In the genomic region with DNA sequence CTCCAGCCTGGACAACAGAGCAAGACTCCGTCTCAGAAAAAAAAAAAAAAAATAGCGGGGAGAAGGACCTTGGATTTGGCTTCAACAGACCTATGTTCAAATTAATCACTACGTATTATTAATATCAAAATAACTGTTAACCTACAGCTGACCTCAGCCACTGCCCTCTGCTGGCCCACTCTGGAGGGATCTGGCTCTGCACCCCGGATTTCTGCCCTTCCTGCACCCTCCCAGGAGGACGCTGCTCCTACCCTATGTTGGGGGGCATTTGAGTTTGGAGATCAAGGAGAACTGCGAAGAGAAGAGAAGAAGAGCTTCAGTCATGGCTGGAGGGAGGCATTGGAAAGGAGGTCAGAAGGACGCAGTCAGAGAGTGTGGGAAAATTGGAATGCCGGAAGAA, we compare ENCODE assay signal across 20 cellular contexts.
A peak's percentile ranks its signal among the peaks of the same experiment; 100 is the strongest.
DNase-seq lines count a peak whose midpoint lies in the region; ATAC-seq, FAIRE-seq and TF ChIP-seq lines count a peak whose summit lies in the region.
"Had no signal": no experiment of that assay in that cellular context is flagged by ENCODE, and none has a peak within 500 bp of the region (broad histone marks: within the 10 kb centered on the region; RNA-seq: fewer than 3 reads in every experiment).

No MANE protein-coding gene starts in this region.

- H3K36me3 ChIP-seq in ascending aorta = no peaks in the 10 kb centered on the region
- H3K36me3 ChIP-seq in kidney (ENCODE audit: control insufficient read depth in 1 of 2, insufficient read depth in 2 of 2, low read length in 2 of 2) = no peaks in the 10 kb centered on the region
- no peaks in the 10 kb centered on the region for H3K36me3 ChIP-seq in ovary
- no peaks in the 10 kb centered on the region for H3K36me3 ChIP-seq in vagina
- H3K36me3 ChIP-seq: sigmoid colon had no signal

- TF ChIP-seq EP300 in ovary (IDR thresholded peaks at IDR 0.05) = no peak

- no peak for DNase-seq in AG04449 (ENCODE audit: low read depth, low spot score)
- DNase-seq in GM13977 (ENCODE audit: low spot score) = no peak
- peak in 1 of 2 donors; percentile 55 for DNase-seq in ascending aorta (ENCODE audit: low spot score in 2 of 2)
- no peak for DNase-seq in kidney
- no peak for DNase-seq in ovary
- DNase-seq in vagina (ENCODE audit: extremely low spot score in 2 of 2) = no peak
- DNase-seq in medulla oblongata (ENCODE audit: extremely low spot score) = no peak
- DNase-seq: activated CD8-positive, alpha-beta T cell treated with anti-CD3 and anti-CD28 coated beads for 36 hours; Calu3; central memory CD4-positive, alpha-beta T cell; GDM1; mammary epithelial cell; NCI-H1048; NCI-H69; PC-9; sigmoid colon; stimulated activated CD4-positive, alpha-beta T cell treated with anti-CD3 and anti-CD28 coated beads, Interleukin-4, amount 100 ng/mL, for 24 hours; stimulated activated CD8-positive, alpha-beta memory T cell treated with anti-CD3 and anti-CD28 coated beads, Interleukin-4, amount 100 ng/mL, for 48 hours had no signal

- H3K4me3 ChIP-seq in AG04449 (ENCODE audit: low read depth, low read length) = no peak overlapping the region
- no peak overlapping the region for H3K4me3 ChIP-seq in ascending aorta
- H3K4me3 ChIP-seq in kidney (ENCODE audit: low read length in 2 of 2) = no peak overlapping the region
- H3K4me3 ChIP-seq in ovary = no peak overlapping the region
- no peak overlapping the region for H3K4me3 ChIP-seq in vagina
- H3K4me3 ChIP-seq: PC-9, sigmoid colon had no signal

- no peak for FAIRE-seq in kidney (lab: Jason Lieb, UNC)
- FAIRE-seq: frontal cortex had no signal

- peak; percentile 9 for TF ChIP-seq CTCF in AG04449 (IDR thresholded peaks at IDR 0.05; ENCODE audit: insufficient read depth, low read length, missing control alignments)
- peak; percentile 25 for TF ChIP-seq CTCF in GM13977 (IDR thresholded peaks at IDR 0.05; ENCODE audit: extremely low read depth, insufficient read depth, missing control alignments)
- peak in 1 of 3 experiments; percentile 13 for TF ChIP-seq CTCF in ascending aorta (IDR thresholded peaks at IDR 0.05)
- TF ChIP-seq CTCF in kidney (IDR thresholded peaks at IDR 0.05; ENCODE audit: borderline replicate concordance, extremely low read depth, insufficient read depth) = peak; percentile 16
- TF ChIP-seq CTCF in ovary (IDR thresholded peaks at IDR 0.05) = no peak
- TF ChIP-seq CTCF in vagina (IDR thresholded peaks at IDR 0.05) = no peak

- H3K27me3 ChIP-seq in ascending aorta = no peaks in the 10 kb centered on the region
- H3K27me3 ChIP-seq in ovary = no peaks in the 10 kb centered on the region
- no peaks in the 10 kb centered on the region for H3K27me3 ChIP-seq in vagina
- H3K27me3 ChIP-seq: sigmoid colon had no signal

- WGBS in ovary, 3 donors = 88 to 93% (median 89%) methylated on average over 8 of the region's 8 CpGs

- H3K9ac ChIP-seq in kidney (ENCODE audit: low read length in 2 of 2) = no peak overlapping the region

- TF ChIP-seq POLR2A in ovary (IDR thresholded peaks at IDR 0.05) (no peak), vagina (IDR thresholded peaks at IDR 0.05) (no peak)

- intact Hi-C loops in ascending aorta (cut with DNase I) = loop anchor here (2.0 to 5.0 kb wide), 6 partner anchors 36 to 354 kb away; partner anchors contain the start of gene ETS2
- intact Hi-C loops in kidney (cut with DNase I) = no loop called here
- intact Hi-C loops in ovary (cut with DNase I) = no loop called here
- intact Hi-C loops in vagina (cut with DNase I) = no loop called here

- H3K9me3 ChIP-seq in ascending aorta (no peaks in the 10 kb centered on the region), kidney (ENCODE audit: control insufficient read depth in 1 of 2, low read length in 2 of 2) (no peaks in the 10 kb centered on the region), ovary (no peaks in the 10 kb centered on the region), vagina (no peaks in the 10 kb centered on the region)
- H3K9me3 ChIP-seq: sigmoid colon had no signal

- no peak for ATAC-seq in GM21576 (IDR thresholded peaks at IDR 0.05; ENCODE audit: unreplicated experiment)
- ATAC-seq: activated CD8-positive, alpha-beta T cell treated with anti-CD3 and anti-CD28 coated beads for 36 hours had no signal

- H3K27ac ChIP-seq in ascending aorta = peak overlapping the region; percentile 91 to 97
- H3K27ac ChIP-seq in kidney (ENCODE audit: low read depth in 2 of 2, low read length in 2 of 2) = no peak overlapping the region
- no peak overlapping the region for H3K27ac ChIP-seq in ovary
- H3K27ac ChIP-seq in vagina = no peak overlapping the region
- H3K27ac ChIP-seq: PC-9, sigmoid colon had no signal

- CTCF ChIA-PET in AG04449 (lab: Yijun Ruan, JAX) = no interaction called here

- in situ Hi-C loops in GM13977 (cut with MboI; ENCODE audit: low pct_unique_long_range_greater_than_20kb, low sequenced_read_pairs, unreplicated experiment) = no loop called here

- POLR2A ChIA-PET in AG04449 (lab: Yijun Ruan, JAX) = no interaction called here

- H3K4me1 ChIP-seq in ascending aorta (peaks cover 20 to 41% of the 10 kb centered on the region in 2 donors), kidney (ENCODE audit: control insufficient read depth in 1 of 2, insufficient read depth in 1 of 2, low read depth in 1 of 2, low read length in 2 of 2) (peaks cover 3% of the 10 kb centered on the region in 2 donors), ovary (ENCODE audit: insufficient read depth) (peaks cover 4% of the 10 kb centered on the region), vagina (peaks cover 31% of the 10 kb centered on the region)

Comparison
In these comparisons a context has a peak if more than half of its experiments do, and no peak if none do; other contexts are left out.
1. CTCF ChIP-seq: peak in AG04449 (single experiment), GM13977 (single experiment) and kidney (single experiment); none in ovary (0 of 3) and vagina (0 of 3).
2. H3K27ac ChIP-seq: peak in ascending aorta (2 of 2); none in kidney (0 of 2), ovary (0 of 2) and vagina (single experiment).